ENCODE assay signal across 1 cellular context in genomic region chr18:12313530-12314245, GRCh38.
TF ChIP-seq lines count a peak whose summit lies in the region.

No MANE protein-coding gene starts in this region.

TF ChIP-seq in WTC11, 78 proteins besides CTCF, POLR2A, EP300 and RAD21 (continued from another document):
- TF ChIP-seq ZNF532 (CRISPR knock-in tag; IDR thresholded peaks at IDR 0.05; ENCODE audit: borderline replicate concordance) (no peak), PRDM15 (CRISPR knock-in tag; IDR thresholded peaks at IDR 0.05) (no peak), ERG (CRISPR knock-in tag; IDR thresholded peaks at IDR 0.05) (no peak), GRHL2 (CRISPR knock-in tag; IDR thresholded peaks at IDR 0.05; ENCODE audit: insufficient replicate concordance, severe bottlenecking) (no peak)
